ENCODE assay signal across 2 cellular contexts in the genomic region with DNA sequence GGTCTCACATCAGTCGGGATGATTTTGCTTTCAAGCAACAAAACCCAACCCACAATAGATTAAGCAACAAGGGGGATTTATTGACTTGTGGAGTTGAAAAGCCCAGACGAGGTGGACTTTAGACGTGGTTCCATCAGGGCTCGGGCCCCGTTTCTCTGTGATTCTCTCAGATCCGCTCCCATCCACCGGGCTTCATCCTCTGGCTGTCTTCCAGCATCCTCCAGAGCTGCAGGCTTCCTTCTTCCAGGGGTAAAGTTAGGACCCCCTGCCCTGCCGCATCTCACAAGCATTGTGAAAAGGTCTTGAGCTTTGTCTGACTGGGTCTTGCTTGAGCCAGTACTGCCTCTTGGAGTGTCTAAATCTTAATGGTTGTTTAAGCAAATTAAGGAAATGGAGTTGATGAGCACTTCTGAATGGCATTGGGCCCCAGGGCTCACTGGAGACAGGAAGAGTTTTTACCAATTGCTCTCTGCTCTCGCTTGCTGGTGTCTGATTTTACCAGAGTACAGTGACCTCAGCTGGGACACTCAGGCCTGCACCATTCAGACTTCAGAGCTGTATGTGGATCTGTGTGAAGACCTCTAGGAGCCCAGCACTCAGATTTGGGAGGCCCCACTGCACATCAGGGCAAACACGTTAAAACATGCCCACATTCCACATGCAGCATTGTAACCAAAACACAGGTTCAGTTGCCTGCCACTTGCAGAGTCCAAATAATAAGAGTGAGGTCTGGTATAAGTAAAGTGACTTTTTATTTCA.
TF ChIP-seq lines count a peak whose summit lies in the region.

No MANE protein-coding gene starts in this region.

TF ChIP-seq in A549, 52 proteins besides CTCF, POLR2A, EP300 and RAD21:
- TF ChIP-seq MAX (IDR thresholded peaks at IDR 0.05) (no peak), PHF8 (IDR thresholded peaks at IDR 0.05; ENCODE audit: borderline replicate concordance, low read depth) (no peak), RFX5 (IDR thresholded peaks at IDR 0.05) (no peak), CBX2 (IDR thresholded peaks at IDR 0.05; ENCODE audit: borderline replicate concordance, low read depth) (no peak), BCL3 (IDR thresholded peaks at IDR 0.05) (no peak)

TF ChIP-seq in liver, 16 proteins besides CTCF, POLR2A, EP300 and RAD21:
- TF ChIP-seq, protein P1, sequence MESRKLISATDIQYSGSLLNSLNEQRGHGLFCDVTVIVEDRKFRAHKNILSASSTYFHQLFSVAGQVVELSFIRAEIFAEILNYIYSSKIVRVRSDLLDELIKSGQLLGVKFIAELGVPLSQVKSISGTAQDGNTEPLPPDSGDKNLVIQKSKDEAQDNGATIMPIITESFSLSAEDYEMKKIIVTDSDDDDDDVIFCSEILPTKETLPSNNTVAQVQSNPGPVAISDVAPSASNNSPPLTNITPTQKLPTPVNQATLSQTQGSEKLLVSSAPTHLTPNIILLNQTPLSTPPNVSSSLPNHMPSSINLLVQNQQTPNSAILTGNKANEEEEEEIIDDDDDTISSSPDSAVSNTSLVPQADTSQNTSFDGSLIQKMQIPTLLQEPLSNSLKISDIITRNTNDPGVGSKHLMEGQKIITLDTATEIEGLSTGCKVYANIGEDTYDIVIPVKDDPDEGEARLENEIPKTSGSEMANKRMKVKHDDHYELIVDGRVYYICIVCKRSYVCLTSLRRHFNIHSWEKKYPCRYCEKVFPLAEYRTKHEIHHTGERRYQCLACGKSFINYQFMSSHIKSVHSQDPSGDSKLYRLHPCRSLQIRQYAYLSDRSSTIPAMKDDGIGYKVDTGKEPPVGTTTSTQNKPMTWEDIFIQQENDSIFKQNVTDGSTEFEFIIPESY (IDR thresholded peaks at IDR 0.05), result peak; percentile 46
- no peak for TF ChIP-seq EGR1 (IDR thresholded peaks at IDR 0.05; ENCODE audit: low read depth in 2 of 2)
- TF ChIP-seq TAF1 (conservative IDR thresholded peaks at IDR 0.05), result no peak
- peak; percentile 60 for TF ChIP-seq YY1 (IDR thresholded peaks at IDR 0.05)
- TF ChIP-seq GABPA (IDR thresholded peaks at IDR 0.05 in 1 of 2, conservative IDR thresholded peaks at IDR 0.05 in 1 of 2), result peak in 1 of 2 donors; percentile 26
- TF ChIP-seq FOXA2 (IDR thresholded peaks at IDR 0.05), result peak; percentile 38
- TF ChIP-seq FOXA1 (IDR thresholded peaks at IDR 0.05), result peak; percentile 19
- TF ChIP-seq, protein P2, sequence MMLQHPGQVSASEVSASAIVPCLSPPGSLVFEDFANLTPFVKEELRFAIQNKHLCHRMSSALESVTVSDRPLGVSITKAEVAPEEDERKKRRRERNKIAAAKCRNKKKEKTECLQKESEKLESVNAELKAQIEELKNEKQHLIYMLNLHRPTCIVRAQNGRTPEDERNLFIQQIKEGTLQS (IDR thresholded peaks at IDR 0.05), result no peak
- TF ChIP-seq JUND (IDR thresholded peaks at IDR 0.05), result peak in 1 of 2 donors; percentile 66
- TF ChIP-seq REST (IDR thresholded peaks at IDR 0.05), result no peak
- TF ChIP-seq MAX (IDR thresholded peaks at IDR 0.05), result peak; percentile 46
- peak; percentile 93 for TF ChIP-seq HNF4G (IDR thresholded peaks at IDR 0.05)
- peak; percentile 85 to 88 for TF ChIP-seq RXRA (IDR thresholded peaks at IDR 0.05)
- TF ChIP-seq SP1 (IDR thresholded peaks at IDR 0.05), result peak; percentile 87
- peak; percentile 98 to 99 for TF ChIP-seq HNF4A (conservative IDR thresholded peaks at IDR 0.05)
- TF ChIP-seq NR2F2 (IDR thresholded peaks at IDR 0.05), result no peak
TF ChIP-seq in liver: peak in this region for 11.
